In genomic region chr12:76313289-76313688, GRCh38 we compare ENCODE assay signal across 2 cellular contexts.
TF ChIP-seq lines count a peak whose summit lies in the region.

No MANE protein-coding gene starts in this region.

TF ChIP-seq in GM23338, 12 proteins besides CTCF, POLR2A, EP300 and RAD21:
- no peak for TF ChIP-seq ZNF462 (CRISPR knock-in tag; IDR thresholded peaks at IDR 0.05)
- no peak for TF ChIP-seq REST (IDR thresholded peaks at IDR 0.05; ENCODE audit: unreplicated experiment)
- TF ChIP-seq ZNF331 (CRISPR knock-in tag; IDR thresholded peaks at IDR 0.05; ENCODE audit: low read depth) = no peak
- no peak for TF ChIP-seq CREB1 (CRISPR knock-in tag; IDR thresholded peaks at IDR 0.05; ENCODE audit: low read depth)
- TF ChIP-seq ETS1 (IDR thresholded peaks at IDR 0.05) = no peak
- no peak for TF ChIP-seq EZH2phosphoT487 (IDR thresholded peaks at IDR 0.05; ENCODE audit: unreplicated experiment)
- TF ChIP-seq JUNB (IDR thresholded peaks at IDR 0.05; ENCODE audit: unreplicated experiment) = no peak
- no peak for TF ChIP-seq POLR2AphosphoS5 (IDR thresholded peaks at IDR 0.05; ENCODE audit: low read depth)
- TF ChIP-seq NANOG (IDR thresholded peaks at IDR 0.05; ENCODE audit: borderline replicate concordance) = no peak
- no peak for TF ChIP-seq STAT1 (IDR thresholded peaks at IDR 0.05; ENCODE audit: unreplicated experiment)
- TF ChIP-seq ZNF114 (CRISPR knock-in tag; IDR thresholded peaks at IDR 0.05) = no peak
- no peak for TF ChIP-seq EZH2 (IDR thresholded peaks at IDR 0.05; ENCODE audit: low read depth, unreplicated experiment)
TF ChIP-seq in GM23338: peak in this region for 0.

TF ChIP-seq in IMR-90, 13 proteins besides CTCF, POLR2A, EP300 and RAD21 (continued from another document):
- TF ChIP-seq CEBPB (IDR thresholded peaks at IDR 0.05; ENCODE audit: low read depth, low read length) (no peak), SMC3 (IDR thresholded peaks at IDR 0.05; ENCODE audit: low read depth, low read length) (no peak), MAFK (IDR thresholded peaks at IDR 0.05; ENCODE audit: low read depth, low read length) (no peak), ELK1 (IDR thresholded peaks at IDR 0.05; ENCODE audit: borderline replicate concordance, low read depth, low read length) (no peak), MXI1 (IDR thresholded peaks at IDR 0.05; ENCODE audit: borderline replicate concordance, low read depth, low read length) (no peak), USF2 (IDR thresholded peaks at IDR 0.05; ENCODE audit: low read depth, low read length) (no peak), BHLHE40 (IDR thresholded peaks at IDR 0.05; ENCODE audit: low read depth, low read length) (no peak), FOS (IDR thresholded peaks at IDR 0.05; ENCODE audit: low read depth, low read length) (no peak), CHD1 (IDR thresholded peaks at IDR 0.05; ENCODE audit: low read depth, low read length) (no peak)
